8 cellular contexts compared by ENCODE assay signal in genomic region chr16:14071576-14072271, GRCh38. TPM values are rescaled to one million over a fixed set of nuclear protein-coding genes. Genes with fewer than 3 reads are reported as not detected.
DNase-seq lines count a peak whose midpoint lies in the region; ATAC-seq and TF ChIP-seq lines count a peak whose summit lies in the region.

No MANE protein-coding gene starts in this region.

- H3K9me3 Mint-ChIP-seq in activated CD4-positive, alpha-beta T cell treated with anti-CD3 and anti-CD28 coated beads, Interleukin-2, amount 10 ng/mL, durations not matched to agents 7 days and 5 days: no peaks in the 10 kb centered on the region
- no peaks in the 10 kb centered on the region for H3K9me3 Mint-ChIP-seq in activated CD4-positive, alpha-beta memory T cell treated with anti-CD3 and anti-CD28 coated beads, Interleukin-2, amount 10 ng/mL, durations not matched to agents 7 days and 5 days

- H3K27ac ChIP-seq in heart right ventricle: peak overlapping the region; percentile 53 to 94 (median 86)

- peak overlapping the region; percentile 73 to 99 (median 92) for H3K4me3 ChIP-seq in heart right ventricle

- H3K4me1 Mint-ChIP-seq in activated CD4-positive, alpha-beta T cell treated with anti-CD3 and anti-CD28 coated beads, Interleukin-2, amount 10 ng/mL, durations not matched to agents 7 days and 5 days: peaks cover 19% of the 10 kb centered on the region
- peaks cover 16% of the 10 kb centered on the region for H3K4me1 Mint-ChIP-seq in activated CD4-positive, alpha-beta memory T cell treated with anti-CD3 and anti-CD28 coated beads, Interleukin-2, amount 10 ng/mL, durations not matched to agents 7 days and 5 days

- in situ Hi-C loops in GM13976 (cut with MboI; ENCODE audit: low sequenced_read_pairs, unreplicated experiment): no loop called here

- H3K4me1 ChIP-seq in heart right ventricle: peaks cover 0 to 37% (median 19%) of the 10 kb centered on the region in 9 donors

- intact Hi-C loops in heart right ventricle (cut with DNase I) (loop anchor here in 7 of 10 donors (5.0 to 10.0 kb wide), 8 partner anchors 67 to 149 kb away; partner anchors contain the start of gene ERCC4 (in 4 of the 7)), sciatic nerve (cut with DNase I) (no loop called here)

- POLR2A ChIA-PET in activated CD4-positive, alpha-beta T cell treated with anti-CD3 and anti-CD28 coated beads, Interleukin-2, amount 10 ng/mL, durations not matched to agents 7 days and 5 days (lab: Charles Lee): no interaction called here
- POLR2A ChIA-PET in activated CD4-positive, alpha-beta memory T cell treated with anti-CD3 and anti-CD28 coated beads, Interleukin-2, amount 10 ng/mL, durations not matched to agents 7 days and 5 days (lab: Charles Lee): no interaction called here

- ATAC-seq in HG03025 (IDR thresholded peaks at IDR 0.05; ENCODE audit: low FRiP score, unreplicated experiment): peak; percentile 37
- peak in 7 of 8 donors; percentile 6 to 68 (median 51) for ATAC-seq in heart right ventricle
- peak; percentile 35 for ATAC-seq in sciatic nerve

- 2 to 6% methylated on average over 26 to 32 of the region's 32 CpGs for WGBS in heart right ventricle, 2 donors

- CTCF ChIA-PET in activated CD4-positive, alpha-beta T cell treated with anti-CD3 and anti-CD28 coated beads, Interleukin-2, amount 10 ng/mL, durations not matched to agents 7 days and 5 days (lab: Charles Lee): no interaction called here
- CTCF ChIA-PET in activated CD4-positive, alpha-beta memory T cell treated with anti-CD3 and anti-CD28 coated beads, Interleukin-2, amount 10 ng/mL, durations not matched to agents 7 days and 5 days (lab: Charles Lee): interaction anchor here (1.6 kb wide), 1 partner anchor 10 kb away, joined by 3 read pairs; no protein-coding TSS in a partner anchor

- TF ChIP-seq CTCF in heart right ventricle (IDR thresholded peaks at IDR 0.05): no peak
- no peak for TF ChIP-seq CTCF in GM13976 (IDR thresholded peaks at IDR 0.05; ENCODE audit: borderline replicate concordance, control extremely low read depth, extremely low read depth, insufficient read depth, missing control alignments)

- DNase-seq in activated CD4-positive, alpha-beta T cell treated with anti-CD3 and anti-CD28 coated beads, Interleukin-2, amount 10 ng/mL, durations not matched to agents 7 days and 5 days: no peak
- DNase-seq in activated CD4-positive, alpha-beta T cell treated with anti-CD3 and anti-CD28 coated beads for 4 hours: no peak
- no peak for DNase-seq in activated CD4-positive, alpha-beta memory T cell treated with anti-CD3 and anti-CD28 coated beads, Interleukin-2, amount 10 ng/mL, durations not matched to agents 7 days and 5 days
- DNase-seq in heart right ventricle: no peak
- peak; percentile 64 for DNase-seq in sciatic nerve (ENCODE audit: low spot score)
- no peak for DNase-seq in GM13976 (ENCODE audit: low spot score)
- DNase-seq in NCI-H446 treated with DMSO at 0.1 percent for 48 hours (lab: John Stamatoyannopoulos, UW): no peak

- no peaks in the 10 kb centered on the region for H3K27me3 Mint-ChIP-seq in activated CD4-positive, alpha-beta T cell treated with anti-CD3 and anti-CD28 coated beads, Interleukin-2, amount 10 ng/mL, durations not matched to agents 7 days and 5 days
- peaks cover 5% of the 10 kb centered on the region for H3K27me3 Mint-ChIP-seq in activated CD4-positive, alpha-beta memory T cell treated with anti-CD3 and anti-CD28 coated beads, Interleukin-2, amount 10 ng/mL, durations not matched to agents 7 days and 5 days

- H3K36me3 Mint-ChIP-seq in activated CD4-positive, alpha-beta T cell treated with anti-CD3 and anti-CD28 coated beads, Interleukin-2, amount 10 ng/mL, durations not matched to agents 7 days and 5 days (ENCODE audit: low read depth): peaks cover 4% of the 10 kb centered on the region
- H3K36me3 Mint-ChIP-seq in activated CD4-positive, alpha-beta memory T cell treated with anti-CD3 and anti-CD28 coated beads, Interleukin-2, amount 10 ng/mL, durations not matched to agents 7 days and 5 days (ENCODE audit: low read depth): no peaks in the 10 kb centered on the region

- H3K36me3 ChIP-seq in heart right ventricle: peaks cover 0 to 8% (median 0%) of the 10 kb centered on the region in 9 donors

- H3K27me3 ChIP-seq in heart right ventricle: no peaks in the 10 kb centered on the region

- peak overlapping the region; percentile 89 for H3K27ac Mint-ChIP-seq in activated CD4-positive, alpha-beta T cell treated with anti-CD3 and anti-CD28 coated beads, Interleukin-2, amount 10 ng/mL, durations not matched to agents 7 days and 5 days
- no peak overlapping the region for H3K27ac Mint-ChIP-seq in activated CD4-positive, alpha-beta memory T cell treated with anti-CD3 and anti-CD28 coated beads, Interleukin-2, amount 10 ng/mL, durations not matched to agents 7 days and 5 days

- H3K4me3 Mint-ChIP-seq in activated CD4-positive, alpha-beta T cell treated with anti-CD3 and anti-CD28 coated beads, Interleukin-2, amount 10 ng/mL, durations not matched to agents 7 days and 5 days: peak overlapping the region; percentile 85
- H3K4me3 Mint-ChIP-seq in activated CD4-positive, alpha-beta memory T cell treated with anti-CD3 and anti-CD28 coated beads, Interleukin-2, amount 10 ng/mL, durations not matched to agents 7 days and 5 days: peak overlapping the region; percentile 74

- H3K9me3 ChIP-seq in heart right ventricle: no peaks in the 10 kb centered on the region

RNA-seq across cellular contexts. Expression of gene MRTFB, which starts 0.6 kb away (rescaled TPM):
- 10 to 100 TPM; 17.7 to 21.2 TPM for total RNA-seq in activated CD4-positive, alpha-beta T cell treated with anti-CD3 and anti-CD28 coated beads, Interleukin-2, amount 10 ng/mL, durations not matched to agents 7 days and 5 days
- total RNA-seq in activated CD4-positive, alpha-beta memory T cell treated with anti-CD3 and anti-CD28 coated beads, Interleukin-2, amount 10 ng/mL, durations not matched to agents 7 days and 5 days: 10 to 100 TPM; 12.5 to 13.6 TPM
- total RNA-seq in heart right ventricle: 10 to 100 TPM; 20.9 to 41.8 (median 33.0) TPM
- 10 to 100 TPM in 1 of 2 donors, 1 to 10 TPM in 1; 4.1 to 10.5 TPM for polyA plus RNA-seq in heart right ventricle
- total RNA-seq in sciatic nerve: 72.0 TPM
